9 cellular contexts compared by ENCODE assay signal in genomic region chr6:21586760-21587181, GRCh38. TPM values are rescaled to one million over a fixed set of nuclear protein-coding genes. Genes with fewer than 3 reads are reported as not detected.
DNase-seq lines count a peak whose midpoint lies in the region; ATAC-seq, FAIRE-seq and TF ChIP-seq lines count a peak whose summit lies in the region.
"Had no signal": no experiment of that assay in that cellular context is flagged by ENCODE, and none has a peak within 500 bp of the region (broad histone marks: within the 10 kb centered on the region; RNA-seq: fewer than 3 reads in every experiment).

No MANE protein-coding gene starts in this region.

- H2BK20ac ChIP-seq in H1 (ENCODE audit: low read length): no peak overlapping the region

- H3K4me3 ChIP-seq in A549: peak overlapping the region; percentile 67
- peak overlapping the region; percentile 50 to 90 (median 79) for H3K4me3 ChIP-seq in H1 (ENCODE audit: extremely low read depth in 1 of 4, insufficient read depth in 2 of 4, low read depth in 3 of 4, low read length in 4 of 4)

- CTCF ChIA-PET in A549 (lab: Yijun Ruan, JAX) (interaction anchor here (1.4 to 3.2 kb wide), 3 partner anchors 10 to 1023 kb away, joined by 3 to 43 read pairs (median 27); no protein-coding TSS in a partner anchor), H1 (lab: Charles Lee; ENCODE audit: partially characterized antibody) (interaction anchor here (0.6 to 1.5 kb wide), 6 partner anchors 9 to 1321 kb away, joined by 3 to 5 read pairs (median 3); no protein-coding TSS in a partner anchor)

- no peak for TF ChIP-seq EP300 in A549 (IDR thresholded peaks at IDR 0.05)
- TF ChIP-seq EP300 in H1 (IDR thresholded peaks at IDR 0.05; ENCODE audit: borderline replicate concordance in 1 of 2, low read depth in 2 of 2, low read length in 2 of 2): no peak

- H2BK5ac ChIP-seq in H1 (ENCODE audit: low read depth, low read length): peak overlapping the region; percentile 79; the same call in 1 of the 2 replicates

- H3K27ac ChIP-seq in A549: peak overlapping the region; percentile 92 to 93
- H3K27ac ChIP-seq in H1 (ENCODE audit: low read depth, low read length): no peak overlapping the region

- no peak overlapping the region for H2AK5ac ChIP-seq in H1 (ENCODE audit: low read depth, low read length)

- no peaks in the 10 kb centered on the region for H4K20me1 ChIP-seq in H1 (replicated peaks in 1 of 2; ENCODE audit: control insufficient read depth in 1 of 2, insufficient read depth in 2 of 2, low read length in 2 of 2)

- no peak overlapping the region for H2BK120ac ChIP-seq in H1 (replicated peaks; ENCODE audit: low read depth, low read length)

- H2BK15ac ChIP-seq in H1 (ENCODE audit: low read length): no peak overlapping the region

- TF ChIP-seq RAD21 in A549 (conservative IDR thresholded peaks at IDR 0.05 in 1 of 2, IDR thresholded peaks at IDR 0.05 in 1 of 2) (no peak), H1 (IDR thresholded peaks at IDR 0.05 in 1 of 2, conservative IDR thresholded peaks at IDR 0.05 in 1 of 2; ENCODE audit: low read depth in 2 of 2, low read length in 2 of 2) (no peak)

- DNase-seq in A549 (ENCODE audit: low read depth in 1 of 2, low spot score in 1 of 2) (no peak), NCI-H524 (lab: John Stamatoyannopoulos, UW) (peak; percentile 87 to 92), H1 (ENCODE audit: low read depth in 1 of 2, low spot score in 2 of 2) (peak in 1 of 2 experiments; percentile 72), natural killer cell (no peak), amniotic stem cell (lab: John Stamatoyannopoulos, UW) (no peak)
- no peak for DNase-seq in NK-92 treated with Interleukin-12 subunit alpha and Interleukin-12 subunit beta, amount 100 ng/mL, for 24 hours (lab: John Stamatoyannopoulos, UW)
- DNase-seq in activated effector memory CD4-positive, alpha-beta T cell treated with anti-CD3 and anti-CD28 coated beads, Interleukin-2, amount 50 U/mL, for 16 hours: no peak

- H2AFZ ChIP-seq in H1 (ENCODE audit: low read length): peak overlapping the region; percentile 10; the same call in 1 of the 2 replicates

- H3K36me3 Mint-ChIP-seq in natural killer cell: no peaks in the 10 kb centered on the region

- H3K4ac ChIP-seq in H1 (replicated peaks; ENCODE audit: insufficient read length, low read depth, low read length): no peak overlapping the region

- ATAC-seq in A549 (no peak; a peak in 1 of 6 replicates), GM19397 (IDR thresholded peaks at IDR 0.05; ENCODE audit: unreplicated experiment) (peak; percentile 5), natural killer cell (no peak)

- peaks cover 0 to 3% of the 10 kb centered on the region in 2 donors for H3K9me3 Mint-ChIP-seq in natural killer cell

- POLR2A ChIA-PET in A549 (lab: Yijun Ruan, JAX) (interaction anchor here (0.6 kb wide), 1 partner anchor 247 kb away, joined by 3 read pairs; no protein-coding TSS in a partner anchor), H1 (lab: Charles Lee; ENCODE audit: partially characterized antibody) (interaction anchor here (0.9 to 4.2 kb wide), 4 partner anchors 9 to 998 kb away, joined by 3 to 32 read pairs (median 10); no protein-coding TSS in a partner anchor)

- H3K27me3 ChIP-seq in H1 (replicated peaks in 1 of 4; ENCODE audit: control insufficient read depth in 3 of 4, extremely low read depth in 1 of 4, insufficient read depth in 3 of 4, low read length in 3 of 4): peaks cover 0 to 20% (median 4%) of the 10 kb centered on the region in 4 experiments; a peak in 5 of 7 replicates

- no peak overlapping the region for H3K23ac ChIP-seq in H1 (ENCODE audit: insufficient read length)

- TF ChIP-seq POLR2A in A549 (IDR thresholded peaks at IDR 0.05; ENCODE audit: low read length) (no peak), H1 (IDR thresholded peaks at IDR 0.05; ENCODE audit: control extremely low read depth in 1 of 2, low read depth in 2 of 2, low read length in 2 of 2) (no peak)

- intact Hi-C loops in natural killer cell (cut with micrococcal nuclease): no loop called here

- no peak overlapping the region for H3K14ac ChIP-seq in H1 (ENCODE audit: insufficient read length)

- no peak overlapping the region for H3K56ac ChIP-seq in H1 (replicated peaks; ENCODE audit: insufficient read length, low read depth, low read length)

- H3K4me1 Mint-ChIP-seq in natural killer cell: peaks cover 9 to 15% of the 10 kb centered on the region in 2 donors

- H3K36me3 ChIP-seq in H1 (ENCODE audit: control insufficient read depth in 2 of 4, insufficient read depth in 4 of 4, low read length in 3 of 4): no peaks in the 10 kb centered on the region

- H3K4me2 ChIP-seq in A549 (peak overlapping the region; percentile 78), H1 (ENCODE audit: insufficient read depth in 1 of 2, low read depth in 2 of 2, low read length in 2 of 2) (peak overlapping the region; percentile 91 to 100)

- H3K23me2 ChIP-seq in H1 (ENCODE audit: low read depth, low read length): peaks cover 22% of the 10 kb centered on the region

- H3K18ac ChIP-seq in H1 (ENCODE audit: extremely low read depth, low read length): peak overlapping the region; percentile 25; the same call in 1 of the 2 replicates

- H4K5ac ChIP-seq in H1 (ENCODE audit: insufficient read length, low read depth, low read length): no peak overlapping the region

- H2BK12ac ChIP-seq in H1 (ENCODE audit: low read depth, low read length): peak overlapping the region; percentile 77; the same call in 1 of the 2 replicates

- no peaks in the 10 kb centered on the region for H3K79me2 ChIP-seq in H1 (ENCODE audit: control insufficient read depth in 1 of 2, insufficient read depth in 2 of 2, low read length in 2 of 2)

- peaks cover 28 to 29% of the 10 kb centered on the region in 2 donors for H3K27me3 Mint-ChIP-seq in natural killer cell (ENCODE audit: low read depth in 2 of 2)

- H3K4me3 Mint-ChIP-seq in natural killer cell: peak overlapping the region; percentile 32

- TF ChIP-seq CTCF in A549 (IDR thresholded peaks at IDR 0.05): no peak
- TF ChIP-seq CTCF in H1 (IDR thresholded peaks at IDR 0.05; ENCODE audit: control extremely low read depth in 1 of 3, insufficient read depth in 1 of 3, low read depth in 1 of 3, low read length in 3 of 3): no peak
- TF ChIP-seq CTCF in natural killer cell (IDR thresholded peaks at IDR 0.05): no peak

- H4K8ac ChIP-seq in H1 (ENCODE audit: extremely low read depth, insufficient read depth, low read length): no peak overlapping the region

- FAIRE-seq in A549 (lab: Jason Lieb, UNC): no peak
- FAIRE-seq in H1 (lab: Jason Lieb, UNC): no peak
- FAIRE-seq: GM18507 had no signal

- H3K9ac ChIP-seq in H1 (replicated peaks in 1 of 4; ENCODE audit: extremely low read depth in 1 of 4, low read depth in 3 of 4, low read length in 3 of 4): no peak overlapping the region; a peak in 1 of 7 replicates

- no peak overlapping the region for H3K27ac Mint-ChIP-seq in natural killer cell

- WGBS in A549 (ENCODE audit: missing lambda C conversion rate): 62% methylated on average over 6 of the region's 15 CpGs
- 10% methylated on average over 15 of the region's 15 CpGs; no CpG with 5 or more reads in 1 of the 2 experiments for WGBS in H1 (ENCODE audit: extremely low coverage in 1 of 2, insufficient coverage in 1 of 2, insufficient read length in 1 of 2, insufficient replicate concordance in 2 of 2, low coverage in 1 of 2, low lambda C conversion rate in 2 of 2, missing lambda C conversion rate in 1 of 2), 2 experiments

- no peaks in the 10 kb centered on the region; the same call in 2 of the 3 replicates for H3K9me3 ChIP-seq in A549
- 0 out of 4 replicates have a peak, but pooled peaks cover 0 to 3% of the 10 kb centered on the region in 2 experiments for H3K9me3 ChIP-seq in H1 (ENCODE audit: insufficient read depth in 2 of 2, low read depth in 1 of 2, low read length in 1 of 2)

- H4K91ac ChIP-seq in H1 (replicated peaks; ENCODE audit: insufficient read length, low read length): no peak overlapping the region

- H3K79me1 ChIP-seq in H1 (ENCODE audit: low read depth, low read length): no peaks in the 10 kb centered on the region

- peaks cover 12% of the 10 kb centered on the region for H3K4me1 ChIP-seq in A549
- peaks cover 0 to 4% (median 1%) of the 10 kb centered on the region in 4 experiments; a peak in 2 of 7 replicates for H3K4me1 ChIP-seq in H1 (replicated peaks in 1 of 4; ENCODE audit: control insufficient read depth in 3 of 4, insufficient read depth in 4 of 4, low read length in 3 of 4)

TF ChIP-seq in A549, 52 proteins besides CTCF, POLR2A, EP300 and RAD21 (continues in another document):
- no peak for TF ChIP-seq TP53 (CRISPR knock-in tag; IDR thresholded peaks at IDR 0.05)
- no peak for TF ChIP-seq ZFP36 (IDR thresholded peaks at IDR 0.05; ENCODE audit: borderline replicate concordance, partially characterized antibody)

TF ChIP-seq in H1, 55 proteins besides CTCF, POLR2A, EP300 and RAD21:
- peak; percentile 32; the same call in 1 of the 2 replicates for TF ChIP-seq BACH1 (IDR thresholded peaks at IDR 0.05; ENCODE audit: low read length)
- TF ChIP-seq ATF3 (IDR thresholded peaks at IDR 0.05; ENCODE audit: insufficient read depth, low read depth, low read length): no peak
- no peak for TF ChIP-seq CREB1 (IDR thresholded peaks at IDR 0.05)
- no peak for TF ChIP-seq KDM1A (IDR thresholded peaks at IDR 0.05; ENCODE audit: borderline replicate concordance, low read length)
- TF ChIP-seq JUND (IDR thresholded peaks at IDR 0.05; ENCODE audit: low read length): no peak

RNA-seq across cellular contexts. Expression of gene SOX4, which starts 6.8 kb away (rescaled TPM):
- polyA plus RNA-seq in A549 (2011; rRNA removed): 26.0 and 26.2 TPM in 2 replicates
- 4.5 and 6.7 TPM in 2 replicates for polyA plus RNA-seq in A549 (2012; cell fraction: cytosol; rRNA removed)
- polyA plus RNA-seq in A549 (2012; cell fraction: nucleus; rRNA removed): 7.1 and 7.6 TPM in 2 replicates
- polyA plus RNA-seq in A549 (2017; fragmentation: RNase III; extraction: RNeasy Plus Mini Kit Qiagen cat#74134 plus additional on column Dnase treatment): 17.5 to 31.0 TPM (median 30.8 TPM) in 3 replicates
- polyA minus RNA-seq in A549 (2011; rRNA and poly(A)+ RNA removed): 17.0 and 18.1 TPM in 2 replicates
- 162 and 169 TPM in 2 replicates for total RNA-seq in H1 (2021; fragmentation: NEBNext Ultra II Directional; extraction: Animal tissue kit (Norgen Biotek cat#: 25700))
- polyA plus RNA-seq in H1 (2011; rRNA removed): 14.1 and 16.1 TPM in 2 replicates
- polyA plus RNA-seq in H1 (2011; cell fraction: cytosol; rRNA removed): 25.2 TPM
- polyA plus RNA-seq in H1 (2011; cell fraction: nucleus; rRNA removed): 28.0 TPM
- 42.4 to 50.3 TPM (median 46.5 TPM) in 4 replicates for polyA plus RNA-seq in H1 (2012, experiment 1 of 2)
- polyA plus RNA-seq in H1 (2012, experiment 2 of 2): 31.6 TPM
- polyA plus RNA-seq in H1 (2013, experiment 1 of 2): 141 TPM
- 134 TPM for polyA plus RNA-seq in H1 (2013, experiment 2 of 2)
- polyA minus RNA-seq in H1 (2011; rRNA and poly(A)+ RNA removed): 26.2 and 31.1 TPM in 2 replicates
- polyA minus RNA-seq in H1 (2011; cell fraction: cytosol; rRNA and poly(A)+ RNA removed): 46.9 TPM
- polyA minus RNA-seq in H1 (2011; cell fraction: nucleus; rRNA and poly(A)+ RNA removed): 36.0 TPM
- 1 to 10 TPM; 4.4 to 7.6 (median 6.4) TPM for total RNA-seq in natural killer cell

Comparison
In these comparisons a context has a peak if more than half of its experiments do, and no peak if none do; other contexts are left out.
1. DNase-seq: peak in NCI-H524 (2 of 2); none in A549 (0 of 2), natural killer cell (single experiment), NK-92 treated with Interleukin-12 subunit alpha and Interleukin-12 subunit beta, amount 100 ng/mL, for 24 hours (single experiment), activated effector memory CD4-positive, alpha-beta T cell treated with anti-CD3 and anti-CD28 coated beads, Interleukin-2, amount 50 U/mL, for 16 hours (single experiment) and amniotic stem cell (single experiment).
2. RNA of gene SOX4, which starts 6.8 kb away (total RNA-seq): 162 to 169 TPM in H1; 4.4 to 7.6 TPM in natural killer cell; every median in the first group is over 10 times any median in the second.